ENCODE assay signal across 17 cellular contexts in the genomic region with DNA sequence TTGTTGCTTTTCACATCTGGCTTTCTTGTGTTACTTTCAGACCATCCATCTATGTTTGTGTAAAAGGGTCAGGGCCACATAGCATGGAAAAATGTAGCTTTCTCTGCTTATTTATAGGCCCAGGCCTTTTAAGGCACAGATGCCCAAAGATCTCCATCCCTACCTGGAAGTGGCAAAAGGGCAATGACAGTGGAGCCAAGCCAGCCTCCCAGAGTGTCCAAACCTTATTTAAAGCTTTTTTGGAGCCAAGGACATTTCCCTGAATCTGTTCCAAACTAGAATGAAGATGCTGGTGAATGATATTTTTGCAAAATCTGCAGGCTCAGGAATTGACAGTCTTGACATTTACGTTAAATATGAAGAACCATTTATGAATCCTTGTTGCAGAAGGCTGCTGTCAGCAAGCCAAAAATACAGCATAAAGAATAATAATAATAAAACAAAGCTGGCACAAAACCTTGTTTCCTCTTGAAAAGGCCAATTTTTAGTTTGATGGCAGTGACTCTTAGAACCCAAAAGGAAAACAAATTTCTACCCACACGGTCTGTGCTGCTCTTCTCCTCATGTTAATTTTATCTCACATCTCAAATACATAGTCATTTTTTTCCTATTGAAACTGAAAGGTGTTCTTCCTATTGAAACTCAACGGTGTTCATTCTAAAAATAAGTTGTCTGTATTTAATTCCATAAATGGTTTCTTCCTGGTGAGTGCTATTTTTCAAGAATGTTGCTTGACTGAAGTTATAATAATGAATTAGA.
"Had no signal": no experiment of that assay in that cellular context is flagged by ENCODE, and none has a peak within 500 bp of the region (broad histone marks: within the 10 kb centered on the region; RNA-seq: fewer than 3 reads in every experiment).

No MANE protein-coding gene starts in this region.

- H3K27ac Mint-ChIP-seq: activated naive CD8-positive, alpha-beta T cell treated with anti-CD3 and anti-CD28 coated beads, Interleukin-2, amount 10 ng/mL, durations not matched to agents 7 days and 5 days; activated T-cell treated with anti-CD3 and anti-CD28 coated beads, Interleukin-2, amount 50 U/mL, for 72 hours; dendritic cell treated with granulocyte-macrophage colony-stimulating factor and Interleukin-4, amounts not matched to agents 40 ng/mL and 50 ng/mL, for 4 days; memory B cell; natural killer cell treated with Interleukin-12 subunit alpha and Interleukin-12 subunit beta and Interleukin-15 and Interleukin-18, amount 100 ng/mL, for 72 hours had no signal

- H3K4me1 Mint-ChIP-seq: memory B cell had no signal

- H3K4me3 Mint-ChIP-seq: activated naive CD8-positive, alpha-beta T cell treated with anti-CD3 and anti-CD28 coated beads, Interleukin-2, amount 10 ng/mL, durations not matched to agents 7 days and 5 days; dendritic cell treated with granulocyte-macrophage colony-stimulating factor and Interleukin-4, amounts not matched to agents 40 ng/mL and 50 ng/mL, for 4 days; memory B cell; natural killer cell treated with Interleukin-12 subunit alpha and Interleukin-12 subunit beta and Interleukin-15 and Interleukin-18, amount 100 ng/mL, for 72 hours had no signal

- DNase-seq: activated CD4-positive, CD25-positive, alpha-beta regulatory T cell treated with anti-CD3 and anti-CD28 coated beads, Interleukin-2, amount 50 U/mL, for 72 hours; activated CD8-positive, alpha-beta memory T cell treated with anti-CD3 and anti-CD28 coated beads, Interleukin-2, amount 50 U/mL, for 48 hours; activated gamma-delta T cell treated with Interleukin-2 at 50 U/mL for 16 hours; activated naive CD8-positive, alpha-beta T cell treated with anti-CD3 and anti-CD28 coated beads, Interleukin-2, amount 10 ng/mL, durations not matched to agents 7 days and 5 days; activated T-cell treated with anti-CD3 and anti-CD28 coated beads, Interleukin-2, amount 50 U/mL, for 72 hours; amygdala; effector CD4-positive, alpha-beta T cell; heart left ventricle; left colon; psoas muscle; right cardiac atrium; stimulated activated CD4-positive, alpha-beta T cell treated with anti-CD3 and anti-CD28 coated beads, Interleukin-4, amount 100 ng/mL, for 4 hours; stomach; transverse colon had no signal

- H3K9me3 Mint-ChIP-seq: dendritic cell treated with granulocyte-macrophage colony-stimulating factor and Interleukin-4, amounts not matched to agents 40 ng/mL and 50 ng/mL, for 4 days had no signal

- ATAC-seq: activated T-cell treated with anti-CD3 and anti-CD28 coated beads, Interleukin-2, amount 50 U/mL, for 72 hours; heart left ventricle; left colon; natural killer cell treated with Interleukin-12 subunit alpha and Interleukin-12 subunit beta and Interleukin-15 and Interleukin-18, amount 100 ng/mL, for 72 hours; psoas muscle; right cardiac atrium had no signal

- H3K27me3 Mint-ChIP-seq: activated naive CD8-positive, alpha-beta T cell treated with anti-CD3 and anti-CD28 coated beads, Interleukin-2, amount 10 ng/mL, durations not matched to agents 7 days and 5 days; memory B cell had no signal
